8 cellular contexts compared by ENCODE assay signal in the genomic region with DNA sequence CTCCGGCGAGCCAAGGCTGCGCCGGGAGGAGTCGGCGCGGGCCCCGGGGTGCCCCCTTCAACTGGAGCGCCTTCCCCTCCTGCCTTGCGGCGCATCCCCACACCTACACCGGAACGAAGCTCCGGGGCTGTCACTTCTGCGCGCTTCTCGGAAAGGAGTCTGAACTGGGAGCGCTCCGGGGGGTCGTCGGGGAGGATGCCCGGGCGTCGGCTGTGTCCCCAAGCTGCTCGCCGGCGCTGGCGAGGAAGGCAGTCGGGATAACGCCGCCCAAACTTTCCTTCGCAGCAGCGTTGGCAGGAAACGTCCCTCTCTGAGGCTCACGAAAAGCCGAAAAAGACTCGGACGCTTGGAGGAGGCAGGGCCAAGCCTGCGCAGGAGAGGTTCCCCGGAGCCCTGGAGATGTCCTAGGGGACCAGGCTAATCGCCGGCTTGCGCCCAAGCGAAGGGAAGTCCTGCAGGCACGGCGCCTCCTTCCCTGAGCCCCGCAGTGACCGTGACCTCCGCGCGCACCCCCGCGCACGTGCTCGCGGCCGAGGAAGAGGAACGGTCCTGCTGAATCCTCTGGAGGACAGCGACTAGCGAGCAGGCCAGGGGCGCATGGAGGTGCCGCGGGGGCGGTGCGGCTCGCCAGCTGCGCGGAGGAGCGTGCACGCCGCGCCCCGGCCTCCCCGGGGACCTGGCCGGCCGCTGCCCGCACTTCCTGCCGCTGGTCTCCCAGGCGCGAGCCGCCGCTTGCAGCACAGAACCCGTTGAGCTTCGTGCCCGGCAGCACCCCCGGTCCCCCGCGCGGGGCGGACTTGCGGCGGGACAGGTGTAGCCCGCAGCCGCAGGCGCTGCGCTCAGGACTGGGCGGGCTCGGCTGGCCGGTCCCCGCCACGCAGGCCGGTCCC. TPM values are rescaled to one million over a fixed set of nuclear protein-coding genes. Genes with fewer than 3 reads are reported as not detected.
DNase-seq lines count a peak whose midpoint lies in the region; ATAC-seq and TF ChIP-seq lines count a peak whose summit lies in the region.

A gene (plus strand): TSS at position 740 of the 890 bp plus-strand sequence.

- TF ChIP-seq POLR2A in GM18526 (IDR thresholded peaks at IDR 0.05; ENCODE audit: extremely low read depth, insufficient read length) (peak; percentile 21), NB4 (IDR thresholded peaks at IDR 0.05; ENCODE audit: extremely low read depth, insufficient read length) (no peak)

- TF ChIP-seq CTCF in AG04449 (IDR thresholded peaks at IDR 0.05; ENCODE audit: insufficient read depth, low read length, missing control alignments) (no peak), NB4 (IDR thresholded peaks at IDR 0.05; ENCODE audit: low read depth, low read length) (no peak), omental fat pad (IDR thresholded peaks at IDR 0.05) (no peak)

- CTCF ChIA-PET in AG04449 (lab: Yijun Ruan, JAX), result interaction anchor here (0.5 to 10.5 kb wide), 23 partner anchors 9 to 585 kb away, joined by 3 to 155 read pairs (median 4); no protein-coding TSS in a partner anchor

- intact Hi-C loops in Right ventricle myocardium superior (cut with DNase I), result loop anchor here (2.0 kb wide), 1 partner anchor 382 kb away; no protein-coding TSS in a partner anchor

- H3K27ac Mint-ChIP-seq in activated naive CD4-positive, alpha-beta T cell treated with anti-CD3 and anti-CD28 coated beads, Interleukin-2, amount 50 U/mL, for 72 hours, result peak within 1 kb of the TSS; percentile 72 to 83

- POLR2A ChIA-PET in AG04449 (lab: Yijun Ruan, JAX), result interaction anchor here (0.9 to 1.1 kb wide), 3 partner anchors 203 to 359 kb away, joined by 3 to 6 read pairs (median 3); no protein-coding TSS in a partner anchor

- H3K9me3 Mint-ChIP-seq in activated naive CD4-positive, alpha-beta T cell treated with anti-CD3 and anti-CD28 coated beads, Interleukin-2, amount 50 U/mL, for 72 hours, result no peaks in the 10 kb centered on the region

- peak; percentile 39 to 58 for ATAC-seq in activated naive CD4-positive, alpha-beta T cell treated with anti-CD3 and anti-CD28 coated beads, Interleukin-2, amount 50 U/mL, for 72 hours
- ATAC-seq in Right ventricle myocardium superior (ENCODE audit: poor library complexity) (peak; percentile 67), omental fat pad (ENCODE audit: low FRiP score) (peak; percentile 45), GM21515 (IDR thresholded peaks at IDR 0.05; ENCODE audit: unreplicated experiment) (no peak)

- peaks cover 0 to 6% of the 10 kb centered on the region in 2 donors for H3K36me3 Mint-ChIP-seq in activated naive CD4-positive, alpha-beta T cell treated with anti-CD3 and anti-CD28 coated beads, Interleukin-2, amount 50 U/mL, for 72 hours

- DNase-seq in AG04449 (ENCODE audit: low read depth, low spot score), result no peak
- DNase-seq in NB4 (ENCODE audit: low read depth), result peak; percentile 93
- DNase-seq in activated naive CD4-positive, alpha-beta T cell treated with anti-CD3 and anti-CD28 coated beads, Interleukin-2, amount 50 U/mL, for 72 hours (ENCODE audit: low spot score in 2 of 2), result peak; percentile 41 to 63
- DNase-seq in Right ventricle myocardium superior, result peak; percentile 76
- DNase-seq in omental fat pad (ENCODE audit: low spot score), result no peak
- DNase-seq in cerebellar nuclear complex (lab: John Stamatoyannopoulos, UW), result no peak

- H3K4me3 ChIP-seq in AG04449 (ENCODE audit: low read depth, low read length), result peak within 1 kb of the TSS; percentile 72
- H3K4me3 ChIP-seq in NB4 (ENCODE audit: low read depth, low read length), result peak within 1 kb of the TSS; percentile 74

RNA-seq across cellular contexts. Expression of the gene that starts here (rescaled TPM):
- 1 to 10 TPM; 1.0 to 1.7 TPM for total RNA-seq in activated naive CD4-positive, alpha-beta T cell treated with anti-CD3 and anti-CD28 coated beads, Interleukin-2, amount 50 U/mL, for 72 hours
- total RNA-seq in Right ventricle myocardium superior (6.6 TPM), omental fat pad (10 to 100 TPM in 2 of 4 donors, 1 to 10 TPM in 2; 6.5 to 16.6 (median 8.6) TPM)

Comparison
In these comparisons a context has a peak if more than half of its experiments do, and no peak if none do; other contexts are left out.
1. DNase-seq: peak in NB4 (single experiment), activated naive CD4-positive, alpha-beta T cell treated with anti-CD3 and anti-CD28 coated beads, Interleukin-2, amount 50 U/mL, for 72 hours (2 of 2) and Right ventricle myocardium superior (single experiment); none in AG04449 (single experiment), omental fat pad (single experiment) and cerebellar nuclear complex (0 of 2).